Comparison of ENCODE assay signal across 17 cellular contexts in the genomic region with DNA sequence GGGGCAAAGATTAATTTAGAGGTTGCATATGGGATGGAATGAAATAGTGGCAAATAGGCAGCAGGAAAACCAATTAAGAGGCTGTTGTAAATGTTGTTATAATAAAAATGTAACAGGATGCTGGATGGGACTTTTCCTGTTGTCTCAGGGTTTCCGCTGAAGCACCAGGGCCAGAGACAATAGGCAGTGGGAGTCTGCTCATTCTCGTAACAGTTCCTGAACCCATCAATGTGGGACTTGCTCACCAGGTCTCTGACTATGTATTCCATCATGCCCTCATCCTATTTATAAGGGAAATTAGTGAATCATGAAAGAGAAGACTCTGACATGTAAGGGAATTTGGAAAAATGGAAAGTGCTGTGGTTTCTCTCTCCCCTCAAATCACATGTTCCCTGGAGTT.
"Had no signal": no experiment of that assay in that cellular context is flagged by ENCODE, and none has a peak within 500 bp of the region (broad histone marks: within the 10 kb centered on the region; RNA-seq: fewer than 3 reads in every experiment).

No MANE protein-coding gene starts in this region.

- DNase-seq: activated B cell treated with CpG ODN at 0.5 μM for 24 hours; activated CD4-positive, alpha-beta T cell treated with anti-CD3 and anti-CD28 coated beads for 48 hours; activated CD8-positive, alpha-beta T cell treated with anti-CD3 and anti-CD28 coated beads for 36 hours; activated effector memory CD4-positive, alpha-beta T cell treated with anti-CD3 and anti-CD28 coated beads, Interleukin-2, amount 50 U/mL, for 16 hours; activated T-cell treated with anti-CD3 and anti-CD28 coated beads, Interleukin-2, amount 50 U/mL, for 4 hours; adrenal gland; dorsolateral prefrontal cortex; endodermal cell; hippocampal formation; left ventricle myocardium superior; nephron progenitor cell; occipital lobe; psoas muscle; right lobe of liver; stimulated activated naive CD8-positive, alpha-beta T cell treated with anti-CD3 and anti-CD28 coated beads, Interleukin-15, amount 100 ng/mL, for 72 hours had no signal

- ATAC-seq: activated CD8-positive, alpha-beta T cell treated with anti-CD3 and anti-CD28 coated beads for 36 hours; activated T-cell treated with anti-CD3 and anti-CD28 coated beads, Interleukin-2, amount 50 U/mL, for 4 hours; left ventricle myocardium superior; right lobe of liver; stimulated activated naive CD8-positive, alpha-beta T cell treated with anti-CD3 and anti-CD28 coated beads, Interleukin-15, amount 100 ng/mL, for 72 hours had no signal

- H3K4me3 ChIP-seq: adrenal gland, dorsolateral prefrontal cortex, psoas muscle, right lobe of liver had no signal

- FAIRE-seq: keratinocyte, TTC549 had no signal

- H3K27me3 ChIP-seq: adrenal gland, dorsolateral prefrontal cortex, right lobe of liver had no signal

- H3K9me3 ChIP-seq: adrenal gland, psoas muscle, right lobe of liver had no signal

- H3K27ac ChIP-seq: adrenal gland, dorsolateral prefrontal cortex, right lobe of liver had no signal

- H3K36me3 ChIP-seq: adrenal gland, right lobe of liver had no signal
